Comparison of ENCODE assay signal across 9 cellular contexts in genomic region chr12:12350868-12351463, GRCh38. TPM values are rescaled to one million over a fixed set of nuclear protein-coding genes. Genes with fewer than 3 reads are reported as not detected.
A peak's percentile ranks its signal among the peaks of the same experiment; 100 is the strongest.
DNase-seq lines count a peak whose midpoint lies in the region; ATAC-seq, FAIRE-seq and TF ChIP-seq lines count a peak whose summit lies in the region.
"Had no signal": no experiment of that assay in that cellular context is flagged by ENCODE, and none has a peak within 500 bp of the region (broad histone marks: within the 10 kb centered on the region; RNA-seq: fewer than 3 reads in every experiment).

No MANE protein-coding gene starts in this region.

- no peaks in the 10 kb centered on the region for H3K36me3 ChIP-seq in OCI-LY3 (replicated peaks; ENCODE audit: low read depth, low read length)
- no peaks in the 10 kb centered on the region for H3K36me3 ChIP-seq in endothelial cell of umbilical vein (ENCODE audit: control insufficient read depth in 2 of 2, extremely low read depth in 1 of 2, insufficient read depth in 2 of 2, low read length in 2 of 2)
- H3K36me3 ChIP-seq: SJSA1 had no signal

- FAIRE-seq in GM19239 (lab: Jason Lieb, UNC) (peak; percentile 83), endothelial cell of umbilical vein (lab: Jason Lieb, UNC) (no peak)

- TF ChIP-seq POLR2A in endothelial cell of umbilical vein (IDR thresholded peaks at IDR 0.05; ENCODE audit: low read depth, low read length), result no peak

- H3K4me2 ChIP-seq in OCI-LY3 (ENCODE audit: low read length), result peak overlapping the region; percentile 73
- peak overlapping the region; percentile 45 for H3K4me2 ChIP-seq in endothelial cell of umbilical vein (ENCODE audit: insufficient read depth, low read length)

- DNase-seq in GM19239 (ENCODE audit: insufficient read length, low spot score), result no peak
- DNase-seq in endothelial cell of umbilical vein (ENCODE audit: low read depth, low spot score), result no peak
- DNase-seq in pons (ENCODE audit: low spot score), result peak; percentile 56
- no peak for DNase-seq in NCI-H774 (lab: John Stamatoyannopoulos, UW)
- no peak for DNase-seq in NCI-H187 (lab: John Stamatoyannopoulos, UW)
- DNase-seq in activated CD4-positive, alpha-beta T cell treated with anti-CD3 and anti-CD28 coated beads for 4 hours, result no peak

- no peak overlapping the region for H3K27ac ChIP-seq in OCI-LY3 (ENCODE audit: low read length)
- no peak overlapping the region for H3K27ac ChIP-seq in endothelial cell of umbilical vein (ENCODE audit: insufficient read depth, low read depth, low read length)
- H3K27ac ChIP-seq: SJSA1 had no signal

- no peak for ATAC-seq in GM21360 (IDR thresholded peaks at IDR 0.05; ENCODE audit: unreplicated experiment)

- dilution Hi-C loops in endothelial cell of umbilical vein (cut with MboI; ENCODE audit: extremely low pct_ligation_motif_present, low sequenced_read_pairs), result no loop called here

- intact Hi-C loops in endothelial cell of umbilical vein (cut with micrococcal nuclease), result no loop called here

- H3K27me3 ChIP-seq in OCI-LY3 (ENCODE audit: low read depth, low read length), result no peaks in the 10 kb centered on the region
- H3K27me3 ChIP-seq in endothelial cell of umbilical vein (ENCODE audit: control insufficient read depth in 2 of 2, insufficient read depth in 2 of 2, low read length in 2 of 2), result no peaks in the 10 kb centered on the region
- H3K27me3 ChIP-seq: SJSA1 had no signal

- H3K9me3 ChIP-seq in OCI-LY3 (ENCODE audit: insufficient read depth, low read length) (no peaks in the 10 kb centered on the region), endothelial cell of umbilical vein (replicated peaks; ENCODE audit: control insufficient read depth, insufficient read depth, low read length) (no peaks in the 10 kb centered on the region)
- H3K9me3 ChIP-seq: SJSA1 had no signal

- no peaks in the 10 kb centered on the region for H3K9me1 ChIP-seq in endothelial cell of umbilical vein (replicated peaks; ENCODE audit: control insufficient read depth, extremely low read depth, insufficient read depth, low read length)

- CTCF ChIA-PET in endothelial cell of umbilical vein (lab: Charles Lee), result interaction anchor here (2.8 kb wide), 1 partner anchor 17 kb away, joined by 26 read pairs; no protein-coding TSS in a partner anchor

- no peak overlapping the region for H3K9ac ChIP-seq in OCI-LY3 (ENCODE audit: low read length)
- no peak overlapping the region for H3K9ac ChIP-seq in endothelial cell of umbilical vein (replicated peaks; ENCODE audit: extremely low read depth, insufficient read depth, low read length)

- H3K79me2 ChIP-seq in OCI-LY3 (ENCODE audit: low read length) (no peaks in the 10 kb centered on the region), endothelial cell of umbilical vein (ENCODE audit: control insufficient read depth, insufficient read depth, low read length) (no peaks in the 10 kb centered on the region)

- no peak overlapping the region for H3K4me3 ChIP-seq in OCI-LY3 (ENCODE audit: low read length)
- H3K4me3 ChIP-seq in endothelial cell of umbilical vein (replicated peaks in 1 of 3; ENCODE audit: insufficient read depth in 1 of 3, low read depth in 1 of 3, low read length in 3 of 3), result no peak overlapping the region

- H2AFZ ChIP-seq in OCI-LY3 (ENCODE audit: low read depth, low read length) (no peak overlapping the region; the same call in 1 of the 2 replicates), endothelial cell of umbilical vein (ENCODE audit: low read depth, low read length) (no peak overlapping the region)

- no TSS peak for BruUV-seq in endothelial cell of umbilical vein (replicated peaks; lab: Mats Ljungman, UMichigan)

- H4K20me1 ChIP-seq in OCI-LY3 (ENCODE audit: insufficient read depth, low read length), result no peaks in the 10 kb centered on the region
- H4K20me1 ChIP-seq in endothelial cell of umbilical vein (replicated peaks; ENCODE audit: control insufficient read depth, extremely low read depth, insufficient read depth, low read length), result no peaks in the 10 kb centered on the region

- no peaks in the 10 kb centered on the region for H3K4me1 ChIP-seq in OCI-LY3 (ENCODE audit: low read length)
- H3K4me1 ChIP-seq in endothelial cell of umbilical vein (ENCODE audit: control insufficient read depth, extremely low read depth, insufficient read depth, low read length), result peaks cover 7% of the 10 kb centered on the region

- no peak for TF ChIP-seq CTCF in OCI-LY3 (IDR thresholded peaks at IDR 0.05; ENCODE audit: low read depth, low read length)
- TF ChIP-seq CTCF in endothelial cell of umbilical vein (IDR thresholded peaks at IDR 0.05; ENCODE audit: extremely low read depth in 1 of 2, insufficient read depth in 1 of 2, low read depth in 1 of 2, low read length in 2 of 2), result no peak

- POLR2A ChIA-PET in endothelial cell of umbilical vein (lab: Charles Lee), result no interaction called here

TF ChIP-seq in endothelial cell of umbilical vein, 7 proteins besides CTCF, POLR2A, EP300 and RAD21:
- TF ChIP-seq EZH2 (IDR thresholded peaks at IDR 0.05; ENCODE audit: borderline replicate concordance, low read depth, low read length, severe bottlenecking) (no peak), FOS (IDR thresholded peaks at IDR 0.05; ENCODE audit: borderline replicate concordance, insufficient read depth, low read length) (no peak), POLR2AphosphoS5 (IDR thresholded peaks at IDR 0.05; ENCODE audit: insufficient read depth, low read depth, low read length) (no peak)
- TF ChIP-seq, protein P1, sequence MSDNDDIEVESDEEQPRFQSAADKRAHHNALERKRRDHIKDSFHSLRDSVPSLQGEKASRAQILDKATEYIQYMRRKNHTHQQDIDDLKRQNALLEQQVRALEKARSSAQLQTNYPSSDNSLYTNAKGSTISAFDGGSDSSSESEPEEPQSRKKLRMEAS (IDR thresholded peaks at IDR 0.05; ENCODE audit: insufficient read depth, insufficient read length), result no peak

RNA-seq across cellular contexts. Expression of gene MANSC1, which starts 0.9 kb away (rescaled TPM):
- total RNA-seq in endothelial cell of umbilical vein, result 56.5 and 65.0 TPM in 2 replicates
- 24.8 and 37.0 TPM in 2 replicates for polyA plus RNA-seq in endothelial cell of umbilical vein
- polyA plus RNA-seq in endothelial cell of umbilical vein (2011; cell fraction: cytosol; rRNA removed), result 32.6 and 38.9 TPM in 2 replicates
- 14.0 and 17.6 TPM in 2 replicates for polyA plus RNA-seq in endothelial cell of umbilical vein (2011; cell fraction: nucleus; rRNA removed)
- 48.0 and 52.3 TPM in 2 replicates for polyA plus RNA-seq in endothelial cell of umbilical vein (2012)
- polyA minus RNA-seq in endothelial cell of umbilical vein, result 21.6 and 31.3 TPM in 2 replicates
- 1.0 TPM for polyA minus RNA-seq in endothelial cell of umbilical vein (2011; cell fraction: cytosol; rRNA and poly(A)+ RNA removed)
- 7.9 and 9.4 TPM in 2 replicates for polyA minus RNA-seq in endothelial cell of umbilical vein (2011; cell fraction: nucleus; rRNA and poly(A)+ RNA removed)

RNA-seq across cellular contexts. Expression of gene BORCS5, which starts 5.9 kb away (rescaled TPM):
- 10.5 and 11.5 TPM in 2 replicates for total RNA-seq in endothelial cell of umbilical vein
- 8.3 and 10.3 TPM in 2 replicates for polyA plus RNA-seq in endothelial cell of umbilical vein
- 11.6 and 12.1 TPM in 2 replicates for polyA plus RNA-seq in endothelial cell of umbilical vein (2011; cell fraction: cytosol; rRNA removed)
- 9.8 and 10.9 TPM in 2 replicates for polyA plus RNA-seq in endothelial cell of umbilical vein (2011; cell fraction: nucleus; rRNA removed)
- 8.0 and 10.8 TPM in 2 replicates for polyA plus RNA-seq in endothelial cell of umbilical vein (2012)
- polyA minus RNA-seq in endothelial cell of umbilical vein, result 11.7 and 21.3 TPM in 2 replicates
- polyA minus RNA-seq in endothelial cell of umbilical vein (2011; cell fraction: cytosol; rRNA and poly(A)+ RNA removed), result 7.3 TPM
- polyA minus RNA-seq in endothelial cell of umbilical vein (2011; cell fraction: nucleus; rRNA and poly(A)+ RNA removed), result 14.6 and 16.5 TPM in 2 replicates
